In the genomic region with DNA sequence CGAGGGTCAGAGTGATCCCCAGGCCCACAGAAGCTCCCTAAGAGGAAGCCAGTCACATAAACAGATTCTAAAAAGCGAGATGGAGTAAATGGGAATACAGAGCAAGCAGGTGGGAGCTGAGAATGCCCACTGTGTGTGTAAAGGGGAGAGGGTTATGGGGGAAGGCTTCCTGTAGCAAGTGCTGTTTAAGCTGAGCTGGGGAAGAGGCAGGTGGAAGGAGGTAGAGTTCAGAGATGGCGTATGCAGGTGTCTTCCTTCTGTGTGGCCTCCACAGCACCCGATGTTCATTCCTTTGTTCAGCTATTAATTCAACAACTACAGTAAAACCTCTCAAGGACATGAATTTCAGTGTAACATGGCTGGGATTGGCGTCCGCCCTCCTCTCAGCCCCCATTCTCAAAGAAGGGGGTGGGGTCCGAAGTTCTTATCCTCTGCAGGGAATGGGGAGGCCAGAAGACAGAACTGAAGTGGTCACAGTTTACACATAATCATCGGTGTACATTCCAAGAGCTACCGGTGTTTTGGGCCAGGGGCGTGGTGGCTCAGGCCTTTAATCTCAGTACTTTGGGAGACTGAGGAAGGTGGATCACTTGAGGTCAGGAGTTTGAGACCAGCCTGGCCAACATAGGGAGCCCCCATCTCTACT, we compare ENCODE assay signal across 1 cellular context.
TF ChIP-seq lines count a peak whose summit lies in the region.

No MANE protein-coding gene starts in this region.

TF ChIP-seq in HepG2, 621 proteins besides CTCF, POLR2A, EP300 and RAD21:
- TF ChIP-seq ZNF225 (CRISPR knock-in tag; IDR thresholded peaks at IDR 0.05) (peak; percentile 14; the same call in 1 of the 2 replicates), TAF1 (CRISPR knock-in tag; IDR thresholded peaks at IDR 0.05) (no peak), ZNF253 (CRISPR knock-in tag; IDR thresholded peaks at IDR 0.05; ENCODE audit: borderline replicate concordance) (0 out of 2 replicates have a peak, but pooled peaks have one; percentile 30), FOXK1 (CRISPR knock-in tag; IDR thresholded peaks at IDR 0.05; ENCODE audit: borderline replicate concordance, low read depth) (no peak), ZNF567 (CRISPR knock-in tag; IDR thresholded peaks at IDR 0.05; ENCODE audit: borderline replicate concordance) (peak; percentile 71; the same call in 1 of the 2 replicates), ZNF260 (CRISPR knock-in tag; IDR thresholded peaks at IDR 0.05; ENCODE audit: borderline replicate concordance, low read depth) (no peak), KAT7 (CRISPR knock-in tag; IDR thresholded peaks at IDR 0.05; ENCODE audit: borderline replicate concordance) (peak; percentile 65; the same call in 1 of the 2 replicates), ZSCAN12 (CRISPR knock-in tag; IDR thresholded peaks at IDR 0.05) (0 out of 2 replicates have a peak, but pooled peaks have one; percentile 23), SP4 (CRISPR knock-in tag; IDR thresholded peaks at IDR 0.05) (0 out of 2 replicates have a peak, but pooled peaks have one; percentile 16), KDM2A (CRISPR knock-in tag; IDR thresholded peaks at IDR 0.05; ENCODE audit: borderline replicate concordance, low read depth) (0 out of 2 replicates have a peak, but pooled peaks have one; percentile 37), HES4 (CRISPR knock-in tag; IDR thresholded peaks at IDR 0.05; ENCODE audit: borderline replicate concordance) (no peak), TEAD3 (CRISPR knock-in tag; optimal IDR thresholded peaks at IDR 0.05; ENCODE audit: borderline replicate concordance) (peak; percentile 64), POLR2G (IDR thresholded peaks at IDR 0.05; ENCODE audit: low read depth, low read length) (no peak), ZNF598 (CRISPR knock-in tag; IDR thresholded peaks at IDR 0.05; ENCODE audit: borderline replicate concordance) (0 out of 2 replicates have a peak, but pooled peaks have one; percentile 2), ZBTB20 (CRISPR knock-in tag; IDR thresholded peaks at IDR 0.05; ENCODE audit: borderline replicate concordance, low read depth) (0 out of 2 replicates have a peak, but pooled peaks have one; percentile 7), MED1 (CRISPR knock-in tag; IDR thresholded peaks at IDR 0.05) (0 out of 2 replicates have a peak, but pooled peaks have one; percentile 20), ZNF839 (CRISPR knock-in tag; IDR thresholded peaks at IDR 0.05; ENCODE audit: borderline replicate concordance) (0 out of 2 replicates have a peak, but pooled peaks have one; percentile 67), ZSCAN21 (CRISPR knock-in tag; IDR thresholded peaks at IDR 0.05; ENCODE audit: borderline replicate concordance) (0 out of 2 replicates have a peak, but pooled peaks have one; percentile 0), NR2F2 (IDR thresholded peaks at IDR 0.05; ENCODE audit: borderline replicate concordance, low read depth) (no peak), SAP130 (CRISPR knock-in tag; IDR thresholded peaks at IDR 0.05; ENCODE audit: low read depth) (peak; percentile 13; the same call in 1 of the 2 replicates)
- TF ChIP-seq, protein P1, sequence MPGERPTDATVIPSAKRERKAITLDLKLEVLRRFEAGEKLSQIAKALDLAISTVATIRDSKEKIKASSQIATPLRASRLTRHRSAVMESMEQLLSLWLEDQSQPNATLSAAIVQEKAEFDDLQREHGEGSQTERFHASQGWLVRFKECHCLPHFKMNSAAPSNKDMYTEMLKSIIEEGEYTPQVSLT (CRISPR knock-in tag; IDR thresholded peaks at IDR 0.05; ENCODE audit: borderline replicate concordance, low read depth): no peak
- TF ChIP-seq, protein P2, sequence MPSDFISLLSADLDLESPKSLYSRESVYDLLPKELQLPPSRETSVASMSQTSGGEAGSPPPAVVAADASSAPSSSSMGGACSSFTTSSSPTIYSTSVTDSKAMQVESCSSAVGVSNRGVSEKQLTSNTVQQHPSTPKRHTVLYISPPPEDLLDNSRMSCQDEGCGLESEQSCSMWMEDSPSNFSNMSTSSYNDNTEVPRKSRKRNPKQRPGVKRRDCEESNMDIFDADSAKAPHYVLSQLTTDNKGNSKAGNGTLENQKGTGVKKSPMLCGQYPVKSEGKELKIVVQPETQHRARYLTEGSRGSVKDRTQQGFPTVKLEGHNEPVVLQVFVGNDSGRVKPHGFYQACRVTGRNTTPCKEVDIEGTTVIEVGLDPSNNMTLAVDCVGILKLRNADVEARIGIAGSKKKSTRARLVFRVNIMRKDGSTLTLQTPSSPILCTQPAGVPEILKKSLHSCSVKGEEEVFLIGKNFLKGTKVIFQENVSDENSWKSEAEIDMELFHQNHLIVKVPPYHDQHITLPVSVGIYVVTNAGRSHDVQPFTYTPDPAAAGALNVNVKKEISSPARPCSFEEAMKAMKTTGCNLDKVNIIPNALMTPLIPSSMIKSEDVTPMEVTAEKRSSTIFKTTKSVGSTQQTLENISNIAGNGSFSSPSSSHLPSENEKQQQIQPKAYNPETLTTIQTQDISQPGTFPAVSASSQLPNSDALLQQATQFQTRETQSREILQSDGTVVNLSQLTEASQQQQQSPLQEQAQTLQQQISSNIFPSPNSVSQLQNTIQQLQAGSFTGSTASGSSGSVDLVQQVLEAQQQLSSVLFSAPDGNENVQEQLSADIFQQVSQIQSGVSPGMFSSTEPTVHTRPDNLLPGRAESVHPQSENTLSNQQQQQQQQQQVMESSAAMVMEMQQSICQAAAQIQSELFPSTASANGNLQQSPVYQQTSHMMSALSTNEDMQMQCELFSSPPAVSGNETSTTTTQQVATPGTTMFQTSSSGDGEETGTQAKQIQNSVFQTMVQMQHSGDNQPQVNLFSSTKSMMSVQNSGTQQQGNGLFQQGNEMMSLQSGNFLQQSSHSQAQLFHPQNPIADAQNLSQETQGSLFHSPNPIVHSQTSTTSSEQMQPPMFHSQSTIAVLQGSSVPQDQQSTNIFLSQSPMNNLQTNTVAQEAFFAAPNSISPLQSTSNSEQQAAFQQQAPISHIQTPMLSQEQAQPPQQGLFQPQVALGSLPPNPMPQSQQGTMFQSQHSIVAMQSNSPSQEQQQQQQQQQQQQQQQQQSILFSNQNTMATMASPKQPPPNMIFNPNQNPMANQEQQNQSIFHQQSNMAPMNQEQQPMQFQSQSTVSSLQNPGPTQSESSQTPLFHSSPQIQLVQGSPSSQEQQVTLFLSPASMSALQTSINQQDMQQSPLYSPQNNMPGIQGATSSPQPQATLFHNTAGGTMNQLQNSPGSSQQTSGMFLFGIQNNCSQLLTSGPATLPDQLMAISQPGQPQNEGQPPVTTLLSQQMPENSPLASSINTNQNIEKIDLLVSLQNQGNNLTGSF (CRISPR knock-in tag; IDR thresholded peaks at IDR 0.05): no peak
- TF ChIP-seq, protein P3, sequence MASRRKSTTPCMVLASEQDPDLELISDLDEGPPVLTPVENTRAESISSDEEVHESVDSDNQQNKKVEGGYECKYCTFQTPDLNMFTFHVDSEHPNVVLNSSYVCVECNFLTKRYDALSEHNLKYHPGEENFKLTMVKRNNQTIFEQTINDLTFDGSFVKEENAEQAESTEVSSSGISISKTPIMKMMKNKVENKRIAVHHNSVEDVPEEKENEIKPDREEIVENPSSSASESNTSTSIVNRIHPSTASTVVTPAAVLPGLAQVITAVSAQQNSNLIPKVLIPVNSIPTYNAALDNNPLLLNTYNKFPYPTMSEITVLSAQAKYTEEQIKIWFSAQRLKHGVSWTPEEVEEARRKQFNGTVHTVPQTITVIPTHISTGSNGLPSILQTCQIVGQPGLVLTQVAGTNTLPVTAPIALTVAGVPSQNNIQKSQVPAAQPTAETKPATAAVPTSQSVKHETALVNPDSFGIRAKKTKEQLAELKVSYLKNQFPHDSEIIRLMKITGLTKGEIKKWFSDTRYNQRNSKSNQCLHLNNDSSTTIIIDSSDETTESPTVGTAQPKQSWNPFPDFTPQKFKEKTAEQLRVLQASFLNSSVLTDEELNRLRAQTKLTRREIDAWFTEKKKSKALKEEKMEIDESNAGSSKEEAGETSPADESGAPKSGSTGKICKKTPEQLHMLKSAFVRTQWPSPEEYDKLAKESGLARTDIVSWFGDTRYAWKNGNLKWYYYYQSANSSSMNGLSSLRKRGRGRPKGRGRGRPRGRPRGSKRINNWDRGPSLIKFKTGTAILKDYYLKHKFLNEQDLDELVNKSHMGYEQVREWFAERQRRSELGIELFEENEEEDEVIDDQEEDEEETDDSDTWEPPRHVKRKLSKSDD (CRISPR knock-in tag; IDR thresholded peaks at IDR 0.05; ENCODE audit: low read depth): no peak
- TF ChIP-seq, protein P4, sequence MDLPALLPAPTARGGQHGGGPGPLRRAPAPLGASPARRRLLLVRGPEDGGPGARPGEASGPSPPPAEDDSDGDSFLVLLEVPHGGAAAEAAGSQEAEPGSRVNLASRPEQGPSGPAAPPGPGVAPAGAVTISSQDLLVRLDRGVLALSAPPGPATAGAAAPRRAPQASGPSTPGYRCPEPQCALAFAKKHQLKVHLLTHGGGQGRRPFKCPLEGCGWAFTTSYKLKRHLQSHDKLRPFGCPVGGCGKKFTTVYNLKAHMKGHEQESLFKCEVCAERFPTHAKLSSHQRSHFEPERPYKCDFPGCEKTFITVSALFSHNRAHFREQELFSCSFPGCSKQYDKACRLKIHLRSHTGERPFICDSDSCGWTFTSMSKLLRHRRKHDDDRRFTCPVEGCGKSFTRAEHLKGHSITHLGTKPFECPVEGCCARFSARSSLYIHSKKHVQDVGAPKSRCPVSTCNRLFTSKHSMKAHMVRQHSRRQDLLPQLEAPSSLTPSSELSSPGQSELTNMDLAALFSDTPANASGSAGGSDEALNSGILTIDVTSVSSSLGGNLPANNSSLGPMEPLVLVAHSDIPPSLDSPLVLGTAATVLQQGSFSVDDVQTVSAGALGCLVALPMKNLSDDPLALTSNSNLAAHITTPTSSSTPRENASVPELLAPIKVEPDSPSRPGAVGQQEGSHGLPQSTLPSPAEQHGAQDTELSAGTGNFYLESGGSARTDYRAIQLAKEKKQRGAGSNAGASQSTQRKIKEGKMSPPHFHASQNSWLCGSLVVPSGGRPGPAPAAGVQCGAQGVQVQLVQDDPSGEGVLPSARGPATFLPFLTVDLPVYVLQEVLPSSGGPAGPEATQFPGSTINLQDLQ (CRISPR knock-in tag; IDR thresholded peaks at IDR 0.05): 0 out of 2 replicates have a peak, but pooled peaks have one; percentile 34
